Comparison of ENCODE assay signal across 20 cellular contexts in the genomic region with DNA sequence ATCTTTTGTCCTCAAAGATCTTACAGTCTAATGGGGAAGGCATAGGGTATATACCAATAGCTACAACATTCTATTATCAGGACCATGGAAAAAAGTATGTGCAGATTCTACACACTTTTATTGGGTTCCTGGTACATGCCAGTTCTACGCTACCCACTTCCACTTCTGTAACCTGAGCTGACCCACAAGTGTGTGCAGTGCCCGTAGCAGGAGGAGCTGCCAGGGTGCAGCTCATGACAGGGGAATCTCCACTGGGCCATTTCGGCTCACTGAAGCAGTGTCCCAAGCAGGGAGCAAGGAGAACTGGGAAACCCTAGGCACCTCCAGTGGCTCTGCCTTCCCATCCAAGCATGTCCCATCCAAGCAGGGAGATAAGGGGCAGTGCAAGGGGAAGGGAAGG.
"Had no signal": no experiment of that assay in that cellular context is flagged by ENCODE, and none has a peak within 500 bp of the region (broad histone marks: within the 10 kb centered on the region; RNA-seq: fewer than 3 reads in every experiment).

No MANE protein-coding gene starts in this region.

- H3K36me3 ChIP-seq: neural progenitor cell, ovary, right lobe of liver, thoracic aorta, transverse colon, upper lobe of right lung, uterus had no signal

- H3K27ac ChIP-seq: dorsolateral prefrontal cortex, hepatocyte, neural progenitor cell, ovary, psoas muscle, right lobe of liver, thoracic aorta, transverse colon, upper lobe of right lung, uterus had no signal

- H3K4me3 ChIP-seq: dorsolateral prefrontal cortex, hepatocyte, mucosa of descending colon, neural progenitor cell, ovary, psoas muscle, right lobe of liver, thoracic aorta, transverse colon, upper lobe of right lung, uterus had no signal

- DNase-seq: central memory CD4-positive, alpha-beta T cell; dorsolateral prefrontal cortex; effector CD4-positive, alpha-beta T cell; kidney; mucosa of descending colon; naive B cell; ovary; posterior cingulate gyrus; psoas muscle; right lobe of liver; small intestine; stimulated activated CD4-positive, alpha-beta T cell treated with anti-CD3 and anti-CD28 coated beads, Interleukin-15, amount 100 ng/mL, for 24 hours; stimulated activated CD4-positive, alpha-beta T cell treated with anti-CD3 and anti-CD28 coated beads, Interleukin-2, amount 100 ng/mL, for 48 hours; stimulated activated naive B cell treated with anti-CD40 and anti-IgM and Interleukin-4, amounts not matched to agents 10 μg/mL and 1 μg/mL and 100 μg/mL, for 72 hours; transverse colon; upper lobe of right lung; uterus had no signal

- ATAC-seq: mucosa of descending colon; psoas muscle; right lobe of liver; stimulated activated naive B cell treated with anti-CD40 and anti-IgM and Interleukin-4, amounts not matched to agents 10 μg/mL and 1 μg/mL and 100 μg/mL, for 72 hours; upper lobe of right lung had no signal

- H3K27me3 ChIP-seq: hepatocyte, neural progenitor cell, ovary, right lobe of liver, transverse colon, upper lobe of right lung, uterus had no signal

- H3K9me3 ChIP-seq: mucosa of descending colon, ovary, psoas muscle, right lobe of liver, thoracic aorta, transverse colon, upper lobe of right lung, uterus had no signal

- H3K4me1 ChIP-seq: psoas muscle, right lobe of liver, transverse colon, upper lobe of right lung, uterus had no signal
